Comparison of ENCODE assay signal across 8 cellular contexts in the genomic region with DNA sequence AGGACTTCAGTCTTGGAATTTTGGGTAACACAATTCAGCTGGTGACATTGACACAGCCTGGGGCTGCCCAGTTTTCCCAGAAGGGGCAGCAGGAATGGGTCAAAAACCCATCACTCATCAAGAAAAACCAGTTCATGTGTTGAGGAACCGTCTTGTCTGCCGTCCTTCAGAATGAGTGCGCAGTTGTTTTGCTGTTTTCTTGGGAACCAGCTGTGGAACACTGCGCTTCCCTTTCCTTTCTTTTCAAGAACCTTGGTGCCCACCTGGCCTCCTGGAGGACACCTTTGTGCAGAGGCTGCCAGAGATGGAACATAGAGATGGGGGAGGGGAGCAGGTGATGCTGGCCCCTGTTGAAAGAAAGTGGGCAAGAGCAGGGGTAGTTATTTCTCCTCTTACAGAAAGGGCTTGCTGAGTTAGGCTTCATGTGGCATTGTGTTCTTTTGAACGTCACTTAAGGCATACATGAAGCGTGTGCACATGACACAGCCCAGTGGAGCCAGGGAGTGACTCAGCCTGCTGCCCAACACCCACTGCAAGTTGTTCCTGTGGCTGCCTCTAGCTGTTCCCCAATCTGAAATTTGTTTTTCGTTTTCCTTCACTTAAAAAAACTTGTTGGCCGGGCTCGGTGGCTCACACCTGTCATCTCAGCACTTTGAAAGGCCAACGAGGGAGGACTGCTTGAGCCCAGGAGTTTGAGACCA.
DNase-seq lines count a peak whose midpoint lies in the region; ATAC-seq and TF ChIP-seq lines count a peak whose summit lies in the region.

No MANE protein-coding gene starts in this region.

- H3F3A ChIP-seq in SU-DHL-6 (ENCODE audit: insufficient read depth) (peaks cover 49% of the 10 kb centered on the region), smooth muscle cell (ENCODE audit: low read depth) (peaks cover 7% of the 10 kb centered on the region)

- H3K9me3 ChIP-seq in SU-DHL-6 (ENCODE audit: insufficient read depth, low read length) (no peaks in the 10 kb centered on the region), heart right ventricle (no peaks in the 10 kb centered on the region), smooth muscle cell (replicated peaks; ENCODE audit: low read depth) (no peaks in the 10 kb centered on the region)

- ATAC-seq in GM21381 (IDR thresholded peaks at IDR 0.05; ENCODE audit: unreplicated experiment) = peak; percentile 81
- ATAC-seq in HG03565 (IDR thresholded peaks at IDR 0.05; ENCODE audit: unreplicated experiment) = peak; percentile 63
- ATAC-seq in heart right ventricle = peak; percentile 62 to 96 (median 85)

- H3K9me2 ChIP-seq in SU-DHL-6 (replicated peaks; ENCODE audit: insufficient read depth, low read length) = no peaks in the 10 kb centered on the region

- H3K4me3 ChIP-seq in SU-DHL-6 (ENCODE audit: insufficient read depth, low read length, poor library complexity, severe bottlenecking) (no peak overlapping the region), heart right ventricle (no peak overlapping the region), smooth muscle cell (no peak overlapping the region)

- WGBS in heart right ventricle, 2 donors = 69 to 79% methylated on average over 10 of the region's 10 CpGs
- WGBS in smooth muscle cell (ENCODE audit: low lambda C conversion rate) = 47% methylated on average over 10 of the region's 10 CpGs

- no peaks in the 10 kb centered on the region for H3K36me3 ChIP-seq in SU-DHL-6 (ENCODE audit: low read length)
- no peaks in the 10 kb centered on the region for H3K36me3 ChIP-seq in heart right ventricle
- no peaks in the 10 kb centered on the region for H3K36me3 ChIP-seq in smooth muscle cell (ENCODE audit: low read depth)

- peak overlapping the region; percentile 43 for H3K4me2 ChIP-seq in SU-DHL-6 (ENCODE audit: low read depth, low read length, poor library complexity, severe bottlenecking)
- H3K4me2 ChIP-seq in smooth muscle cell = peak overlapping the region; percentile 75

- H3K4me1 ChIP-seq in heart right ventricle (peaks cover 0 to 26% (median 0%) of the 10 kb centered on the region in 9 donors), smooth muscle cell (ENCODE audit: low read depth) (peaks cover 10% of the 10 kb centered on the region)

- H3K27me3 ChIP-seq in SU-DHL-6 (ENCODE audit: low read length) (no peaks in the 10 kb centered on the region), heart right ventricle (no peaks in the 10 kb centered on the region), smooth muscle cell (ENCODE audit: low read depth) (no peaks in the 10 kb centered on the region)

- TF ChIP-seq CTCF in SU-DHL-6 (IDR thresholded peaks at IDR 0.05; ENCODE audit: insufficient read depth, low read length, poor library complexity, severe bottlenecking) = no peak
- TF ChIP-seq CTCF in heart right ventricle (IDR thresholded peaks at IDR 0.05) = no peak
- no peak for TF ChIP-seq CTCF in smooth muscle cell (IDR thresholded peaks at IDR 0.05; ENCODE audit: borderline replicate concordance, insufficient read depth, poor library complexity, severe bottlenecking)

- intact Hi-C loops in heart right ventricle (cut with DNase I) = no loop called here

- H3K27ac ChIP-seq in SU-DHL-6 (ENCODE audit: low read depth, low read length) (peak overlapping the region; percentile 96), heart right ventricle (peak overlapping the region in 3 of 10 donors; percentile 0 to 87 (median 38)), smooth muscle cell (ENCODE audit: low read depth) (peak overlapping the region; percentile 97)

- H4K20me1 ChIP-seq in SU-DHL-6 (ENCODE audit: low read depth, low read length) (no peaks in the 10 kb centered on the region), smooth muscle cell (ENCODE audit: low read depth) (no peaks in the 10 kb centered on the region)

- peak overlapping the region; percentile 14; the same call in 1 of the 2 replicates for H3K9ac ChIP-seq in SU-DHL-6 (ENCODE audit: low read length)
- peak overlapping the region; percentile 73 for H3K9ac ChIP-seq in smooth muscle cell (ENCODE audit: low read depth)

- H3K79me2 ChIP-seq in SU-DHL-6 (ENCODE audit: insufficient read depth, low read length) (no peaks in the 10 kb centered on the region), smooth muscle cell (ENCODE audit: low read depth) (no peaks in the 10 kb centered on the region)

- DNase-seq in Daoy (ENCODE audit: low read depth) (peak; percentile 98), heart right ventricle (peak; percentile 35 to 69), smooth muscle cell (lab: John Stamatoyannopoulos, UW; ENCODE audit: unreplicated experiment) (peak; percentile 34), NCI-H1694 (lab: John Stamatoyannopoulos, UW) (no peak)
- DNase-seq in stimulated activated CD4-positive, alpha-beta T cell treated with anti-CD3 and anti-CD28 coated beads, Interleukin-2, amount 100 ng/mL, for 24 hours = no peak

- no peak overlapping the region for H2AFZ ChIP-seq in SU-DHL-6 (ENCODE audit: low read depth, low read length, severe bottlenecking)
- H2AFZ ChIP-seq in smooth muscle cell (ENCODE audit: low read depth) = peak overlapping the region; percentile 60

Comparison
In these comparisons a context has a peak if more than half of its experiments do, and no peak if none do; other contexts are left out.
1. DNase-seq: peak in Daoy (single experiment), heart right ventricle (2 of 2) and smooth muscle cell (single experiment); none in NCI-H1694 (single experiment) and stimulated activated CD4-positive, alpha-beta T cell treated with anti-CD3 and anti-CD28 coated beads, Interleukin-2, amount 100 ng/mL, for 24 hours (0 of 2).
2. Peak in every context shown above with its lines, with median percentiles within 50 percentile points of each other: ATAC-seq.